ENCODE assay signal across 8 cellular contexts in genomic region chr9:38066907-38067610, GRCh38. TPM values are rescaled to one million over a fixed set of nuclear protein-coding genes. Genes with fewer than 3 reads are reported as not detected.
DNase-seq lines count a peak whose midpoint lies in the region; ATAC-seq, FAIRE-seq and TF ChIP-seq lines count a peak whose summit lies in the region.

No MANE protein-coding gene starts in this region.

- CTCF ChIA-PET in CD8-positive, alpha-beta memory T cell (lab: Charles Lee), result interaction anchor here (0.8 to 1.5 kb wide), 3 partner anchors 13 to 153 kb away, joined by 3 to 5 read pairs (median 5); no protein-coding TSS in a partner anchor

- peak in 3 of 5 donors; percentile 3 to 55 (median 13) for DNase-seq in CD8-positive, alpha-beta memory T cell
- peak; percentile 87 for DNase-seq in NCI-H69 (lab: John Stamatoyannopoulos, UW)
- DNase-seq in astrocyte (ENCODE audit: low read depth), result no peak
- DNase-seq in skeletal muscle cell (ENCODE audit: low read depth), result no peak
- DNase-seq in cerebellar cortex (ENCODE audit: low spot score), result no peak
- DNase-seq in NAMALWA (ENCODE audit: low spot score), result no peak

- H3K4me3 ChIP-seq in CD8-positive, alpha-beta memory T cell (ENCODE audit: low read length), result peak overlapping the region; percentile 55
- H3K4me3 ChIP-seq in astrocyte (ENCODE audit: insufficient read depth, low read depth, low read length) (peak overlapping the region; percentile 92), iPS-15b (ENCODE audit: low read depth, low read length) (peak overlapping the region; percentile 70), skeletal muscle cell (ENCODE audit: low read depth, low read length) (peak overlapping the region; percentile 77)

- H3K9ac ChIP-seq in astrocyte (ENCODE audit: low read length) (peak overlapping the region; percentile 93), iPS-15b (ENCODE audit: low read depth, low read length) (no peak overlapping the region)

- H3K27me3 ChIP-seq in CD8-positive, alpha-beta memory T cell (ENCODE audit: insufficient read depth, low read length, poor library complexity, severe bottlenecking), result no peaks in the 10 kb centered on the region
- H3K27me3 ChIP-seq in astrocyte (ENCODE audit: insufficient read depth, low read length) (no peaks in the 10 kb centered on the region), iPS-15b (ENCODE audit: control insufficient read depth, insufficient read depth, low read length) (peaks cover 19% of the 10 kb centered on the region)

- peak overlapping the region in 5 of 8 donors; percentile 60 to 84 (median 78) for H3K27ac Mint-ChIP-seq in CD8-positive, alpha-beta memory T cell
- peak overlapping the region; percentile 89 for H3K27ac Mint-ChIP-seq in astrocyte (ENCODE audit: unreplicated experiment)

- no peaks in the 10 kb centered on the region for H3K36me3 ChIP-seq in CD8-positive, alpha-beta memory T cell (ENCODE audit: insufficient read depth, low read length)
- H3K36me3 ChIP-seq in astrocyte (ENCODE audit: insufficient read depth, low read length) (no peaks in the 10 kb centered on the region), iPS-15b (ENCODE audit: control insufficient read depth, insufficient read depth, low read length) (no peaks in the 10 kb centered on the region)

- POLR2A ChIA-PET in CD8-positive, alpha-beta memory T cell (lab: Charles Lee), result no interaction called here

- H3K79me2 ChIP-seq in astrocyte (ENCODE audit: insufficient read depth, low read length), result peaks cover 67% of the 10 kb centered on the region

- peak overlapping the region; percentile 59 for H3K27ac ChIP-seq in CD8-positive, alpha-beta memory T cell (ENCODE audit: low read depth, low read length)
- peak overlapping the region; percentile 82 for H3K27ac ChIP-seq in astrocyte (ENCODE audit: low read depth, low read length)

- H2AFZ ChIP-seq in astrocyte (ENCODE audit: low read depth, low read length), result no peak overlapping the region

- peaks cover 19% of the 10 kb centered on the region for H3K4me1 ChIP-seq in CD8-positive, alpha-beta memory T cell (ENCODE audit: insufficient read depth, low read length)
- H3K4me1 ChIP-seq in astrocyte (ENCODE audit: insufficient read depth, low read length) (peaks cover 49% of the 10 kb centered on the region), iPS-15b (ENCODE audit: control insufficient read depth, insufficient read depth, low read length) (peaks cover 15% of the 10 kb centered on the region)

- no peak for ATAC-seq in GM18502 (IDR thresholded peaks at IDR 0.05; ENCODE audit: poor library complexity, unreplicated experiment)

- FAIRE-seq in astrocyte (lab: Jason Lieb, UNC), result no peak

- H3K9me3 Mint-ChIP-seq in CD8-positive, alpha-beta memory T cell, result no peaks in the 10 kb centered on the region
- no peaks in the 10 kb centered on the region for H3K9me3 Mint-ChIP-seq in astrocyte (ENCODE audit: unreplicated experiment)

- no peak for TF ChIP-seq CTCF in astrocyte (IDR thresholded peaks at IDR 0.05; ENCODE audit: insufficient read depth, low read depth, low read length)

- peaks cover 13 to 27% (median 27%) of the 10 kb centered on the region in 3 donors for H3K4me1 Mint-ChIP-seq in CD8-positive, alpha-beta memory T cell
- peaks cover 51% of the 10 kb centered on the region for H3K4me1 Mint-ChIP-seq in astrocyte (ENCODE audit: low read depth, unreplicated experiment)

- H3K4me2 ChIP-seq in astrocyte (ENCODE audit: low read length), result peak overlapping the region; percentile 90

- H3K27me3 Mint-ChIP-seq in CD8-positive, alpha-beta memory T cell, result peaks cover 13 to 16% of the 10 kb centered on the region in 2 donors
- H3K27me3 Mint-ChIP-seq in astrocyte (ENCODE audit: low read depth, unreplicated experiment), result no peaks in the 10 kb centered on the region

- peak overlapping the region; percentile 81 to 90 (median 85) for H3K4me3 Mint-ChIP-seq in CD8-positive, alpha-beta memory T cell
- peak overlapping the region; percentile 98 for H3K4me3 Mint-ChIP-seq in astrocyte (ENCODE audit: unreplicated experiment)

- H3K36me3 Mint-ChIP-seq in CD8-positive, alpha-beta memory T cell, result no peaks in the 10 kb centered on the region
- H3K36me3 Mint-ChIP-seq in astrocyte (ENCODE audit: low read depth, unreplicated experiment), result peaks cover 19% of the 10 kb centered on the region

- peaks cover 57% of the 10 kb centered on the region for H4K20me1 ChIP-seq in astrocyte (ENCODE audit: insufficient read depth, low read length)

- no peaks in the 10 kb centered on the region for H3K9me3 ChIP-seq in CD8-positive, alpha-beta memory T cell (ENCODE audit: low read length)
- H3K9me3 ChIP-seq in astrocyte (ENCODE audit: insufficient read depth, low read depth, low read length) (no peaks in the 10 kb centered on the region), iPS-15b (ENCODE audit: control insufficient read depth, insufficient read depth, low read length) (no peaks in the 10 kb centered on the region)

RNA-seq across cellular contexts. Expression of gene SHB, which starts 2.0 kb away (rescaled TPM):
- 1 to 10 TPM; 1.8 TPM for total RNA-seq in CD8-positive, alpha-beta memory T cell
- 0.64 TPM for polyA plus RNA-seq in CD8-positive, alpha-beta memory T cell
- total RNA-seq in astrocyte, result 53.4 and 54.5 TPM in 2 replicates

Comparison
In these comparisons a context has a peak if more than half of its experiments do, and no peak if none do; other contexts are left out.
1. DNase-seq: peak in CD8-positive, alpha-beta memory T cell (3 of 5) and NCI-H69 (single experiment); none in astrocyte (single experiment), skeletal muscle cell (single experiment), cerebellar cortex (single experiment) and NAMALWA (single experiment).
2. RNA of gene SHB, which starts 2.0 kb away (total RNA-seq): 53.4 to 54.5 TPM in astrocyte; 1.8 TPM in CD8-positive, alpha-beta memory T cell; every median in the first group is over 10 times any median in the second.
3. Peak in every context shown above with its lines, with median percentiles within 50 percentile points of each other: H3K4me3 ChIP-seq.